Comparison of ENCODE assay signal across 9 cellular contexts in genomic region chr16:26959416-26960009, GRCh38.
"Had no signal": no experiment of that assay in that cellular context is flagged by ENCODE, and none has a peak within 500 bp of the region (broad histone marks: within the 10 kb centered on the region; RNA-seq: fewer than 3 reads in every experiment).

No MANE protein-coding gene starts in this region.

- H3K9me3 ChIP-seq: HAP-1 had no signal

- H3K27ac ChIP-seq: GM23248 had no signal

- FAIRE-seq: HTR-8/SVneo had no signal

- H3K36me3 ChIP-seq: HAP-1 had no signal

- DNase-seq: GM23248, GOT3, H7, Kasumi-1, KG1 had no signal

- H3K27ac Mint-ChIP-seq: IgD-negative memory B cell had no signal

- H3K4me1 ChIP-seq: HAP-1 had no signal

- H3K4me3 ChIP-seq: GM23248, HAP-1 had no signal

- H3K27me3 Mint-ChIP-seq: IgD-negative memory B cell had no signal

- ATAC-seq: HCT116 had no signal

- H3K9ac ChIP-seq: GM23248 had no signal

- H3K4me3 Mint-ChIP-seq: IgD-negative memory B cell had no signal

- H2AFZ ChIP-seq: GM23248 had no signal

- H3K36me3 Mint-ChIP-seq: IgD-negative memory B cell had no signal
